Comparison of ENCODE assay signal across 8 cellular contexts in genomic region chr2:108719149-108720044, GRCh38. TPM values are rescaled to one million over a fixed set of nuclear protein-coding genes. Genes with fewer than 3 reads are reported as not detected.
DNase-seq lines count a peak whose midpoint lies in the region; ATAC-seq and TF ChIP-seq lines count a peak whose summit lies in the region.

TSS of gene RANBP2 (plus strand) at chr2:108719482. CDS start at chr2:108719607, 125 bp downstream.

- H3K9me3 ChIP-seq in OCI-LY3 (ENCODE audit: insufficient read depth, low read length) = no peaks in the 10 kb centered on the region

- peak within 1 kb of the TSS; percentile 66 for H3K27ac ChIP-seq in OCI-LY3 (ENCODE audit: low read length)

- H2AFZ ChIP-seq in OCI-LY3 (ENCODE audit: low read depth, low read length) = peak within 1 kb of the TSS; percentile 74

- H3K27ac Mint-ChIP-seq in endothelial cell (ENCODE audit: unreplicated experiment) (peak within 1 kb of the TSS; percentile 81), mesothelial cell of epicardium (peak within 1 kb of the TSS; percentile 99)

- H3K27me3 Mint-ChIP-seq in endothelial cell (ENCODE audit: unreplicated experiment) (no peaks in the 10 kb centered on the region), mesothelial cell of epicardium (ENCODE audit: low read depth) (no peaks in the 10 kb centered on the region)

- peaks cover 12% of the 10 kb centered on the region for H3K4me1 Mint-ChIP-seq in endothelial cell (ENCODE audit: unreplicated experiment)
- H3K4me1 Mint-ChIP-seq in mesothelial cell of epicardium = peaks cover 16% of the 10 kb centered on the region

- peak within 1 kb of the TSS; percentile 88 for H3K4me3 ChIP-seq in OCI-LY3 (ENCODE audit: low read length)

- peak; percentile 100 for ATAC-seq in GM21528 (IDR thresholded peaks at IDR 0.05; ENCODE audit: low FRiP score, unreplicated experiment)

- H3K4me2 ChIP-seq in OCI-LY3 (ENCODE audit: low read length) = peak within 1 kb of the TSS; percentile 71

- H4K20me1 ChIP-seq in OCI-LY3 (ENCODE audit: insufficient read depth, low read length) = peaks cover 8% of the 10 kb centered on the region

- TF ChIP-seq CTCF in OCI-LY3 (IDR thresholded peaks at IDR 0.05; ENCODE audit: low read depth, low read length) (no peak), endothelial cell (IDR thresholded peaks at IDR 0.05; ENCODE audit: unreplicated experiment) (no peak), mesothelial cell of epicardium (IDR thresholded peaks at IDR 0.05; ENCODE audit: unreplicated experiment) (no peak)

- peaks cover 54% of the 10 kb centered on the region for H3K79me2 ChIP-seq in OCI-LY3 (ENCODE audit: low read length)

- H3K9me3 Mint-ChIP-seq in endothelial cell (ENCODE audit: unreplicated experiment) (no peaks in the 10 kb centered on the region), mesothelial cell of epicardium (no peaks in the 10 kb centered on the region)

- peak; percentile 73 for DNase-seq in DMS 273 treated with DMSO at 0.1 percent for 48 hours (lab: John Stamatoyannopoulos, UW)
- peak; percentile 77 for DNase-seq in HuH-7.5 (ENCODE audit: low spot score)
- peak; percentile 97 for DNase-seq in activated CD8-positive, alpha-beta memory T cell treated with anti-CD3 and anti-CD28 coated beads, Interleukin-2, amount 50 U/mL, for 48 hours
- peak; percentile 91 for DNase-seq in endothelial cell (ENCODE audit: low spot score)
- peak; percentile 81 to 94 for DNase-seq in mesothelial cell of epicardium (ENCODE audit: low spot score in 2 of 2, unreplicated experiment in 2 of 2)
- peak; percentile 86 to 88 for DNase-seq in stimulated activated CD8-positive, alpha-beta memory T cell treated with anti-CD3 and anti-CD28 coated beads, Interleukin-15, amount 100 ng/mL, for 4 hours (ENCODE audit: low read depth in 2 of 2)

- H3K4me3 Mint-ChIP-seq in endothelial cell (ENCODE audit: unreplicated experiment) (peak within 1 kb of the TSS; percentile 96), mesothelial cell of epicardium (peak within 1 kb of the TSS; percentile 82)

- H3K9ac ChIP-seq in OCI-LY3 (ENCODE audit: low read length) = peak within 1 kb of the TSS; percentile 90

- H3K4me1 ChIP-seq in OCI-LY3 (ENCODE audit: low read length) = peaks cover 8% of the 10 kb centered on the region

- no peaks in the 10 kb centered on the region for H3K36me3 Mint-ChIP-seq in endothelial cell (ENCODE audit: low read depth, unreplicated experiment)
- H3K36me3 Mint-ChIP-seq in mesothelial cell of epicardium = peaks cover 2% of the 10 kb centered on the region

- H3K27me3 ChIP-seq in OCI-LY3 (ENCODE audit: low read depth, low read length) = no peaks in the 10 kb centered on the region

- H3K36me3 ChIP-seq in OCI-LY3 (replicated peaks; ENCODE audit: low read depth, low read length) = no peaks in the 10 kb centered on the region

RNA-seq across cellular contexts. Expression of gene RANBP2, which starts in this region (rescaled TPM):
- total RNA-seq in endothelial cell (ENCODE audit: unreplicated experiment) = 67.7 TPM
- 61.0 to 65.5 TPM (median 63.2 TPM) in 3 replicates for total RNA-seq in mesothelial cell of epicardium

Comparison
In these comparisons a context has a peak if more than half of its experiments do, and no peak if none do; other contexts are left out.
1. Peak in every context shown above with its lines: DNase-seq, ATAC-seq, H3K4me3 ChIP-seq and H3K27ac ChIP-seq.